Comparison of ENCODE assay signal across 23 cellular contexts in genomic region chr7:43307522-43307921, GRCh38.
"Had no signal": no experiment of that assay in that cellular context is flagged by ENCODE, and none has a peak within 500 bp of the region (broad histone marks: within the 10 kb centered on the region; RNA-seq: fewer than 3 reads in every experiment).

No MANE protein-coding gene starts in this region.

- H3K4me3 Mint-ChIP-seq: activated CD8-positive, alpha-beta T cell treated with anti-CD3 and anti-CD28 coated beads, Interleukin-2, amount 10 ng/mL, durations not matched to agents 7 days and 5 days; activated naive CD8-positive, alpha-beta T cell treated with anti-CD3 and anti-CD28 coated beads, Interleukin-2, amount 10 ng/mL, durations not matched to agents 7 days and 5 days; activated T-helper 17 cell treated with anti-CD3 and anti-CD28 coated beads, Interleukin-2, amount 50 U/mL, for 72 hours; dendritic cell treated with granulocyte-macrophage colony-stimulating factor and Interleukin-4, amounts not matched to agents 40 ng/mL and 50 ng/mL, for 4 days; natural killer cell had no signal

- H3K36me3 ChIP-seq: cardiac muscle cell, left lung, prostate gland, thyroid gland, upper lobe of right lung, WERI-Rb-1 had no signal

- H3K9me3 Mint-ChIP-seq: activated naive CD8-positive, alpha-beta T cell treated with anti-CD3 and anti-CD28 coated beads, Interleukin-2, amount 10 ng/mL, durations not matched to agents 7 days and 5 days; activated T-helper 17 cell treated with anti-CD3 and anti-CD28 coated beads, Interleukin-2, amount 50 U/mL, for 72 hours; dendritic cell treated with granulocyte-macrophage colony-stimulating factor and Interleukin-4, amounts not matched to agents 40 ng/mL and 50 ng/mL, for 4 days; natural killer cell had no signal

- H3K9me3 ChIP-seq: left lung, prostate gland, thyroid gland, upper lobe of right lung had no signal

- H3K27me3 ChIP-seq: cardiac muscle cell, thyroid gland, upper lobe of right lung had no signal

- DNase-seq: activated CD4-positive, alpha-beta T cell treated with anti-CD3 and anti-CD28 coated beads for 1 hour; activated CD4-positive, alpha-beta T cell treated with anti-CD3 and anti-CD28 coated beads, Interleukin-2, amount 50 U/mL, for 1 hour; activated CD8-positive, alpha-beta T cell treated with anti-CD3 and anti-CD28 coated beads, Interleukin-2, amount 10 ng/mL, durations not matched to agents 7 days and 5 days; activated naive CD4-positive, alpha-beta T cell; activated naive CD8-positive, alpha-beta T cell treated with anti-CD3 and anti-CD28 coated beads, Interleukin-2, amount 10 ng/mL, durations not matched to agents 7 days and 5 days; activated T-cell treated with anti-CD3 and anti-CD28 coated beads, Interleukin-2, amount 50 U/mL, for 1 hour; amygdala; effector CD4-positive, alpha-beta T cell; hippocampal formation; kidney glomerular epithelial cell; left lung; natural killer cell; stimulated activated CD4-positive, alpha-beta T cell treated with anti-CD3 and anti-CD28 coated beads, Interleukin-12 subunit alpha, Interleukin-12 subunit beta, amount 100 ng/mL, for 4 hours; stimulated activated CD4-positive, alpha-beta T cell treated with anti-CD3 and anti-CD28 coated beads, Interleukin-4, amount 100 ng/mL, for 4 hours; stimulated activated naive CD8-positive, alpha-beta T cell treated with anti-CD3 and anti-CD28 coated beads, Interleukin-15, Interleukin-2, amounts not matched to agents 100 U/mL and 50 U/mL, for 24 hours; thyroid gland; upper lobe of right lung; WERI-Rb-1 had no signal

- H3K4me1 Mint-ChIP-seq: activated naive CD8-positive, alpha-beta T cell treated with anti-CD3 and anti-CD28 coated beads, Interleukin-2, amount 10 ng/mL, durations not matched to agents 7 days and 5 days; natural killer cell had no signal

- H3K27ac ChIP-seq: cardiac muscle cell, left lung, prostate gland, thyroid gland, upper lobe of right lung, WERI-Rb-1 had no signal

- H3K36me3 Mint-ChIP-seq: activated naive CD8-positive, alpha-beta T cell treated with anti-CD3 and anti-CD28 coated beads, Interleukin-2, amount 10 ng/mL, durations not matched to agents 7 days and 5 days; natural killer cell had no signal

- ATAC-seq: activated CD8-positive, alpha-beta T cell treated with anti-CD3 and anti-CD28 coated beads, Interleukin-2, amount 10 ng/mL, durations not matched to agents 7 days and 5 days; activated T-helper 17 cell treated with anti-CD3 and anti-CD28 coated beads, Interleukin-2, amount 50 U/mL, for 72 hours; left lung; natural killer cell; stimulated activated naive CD8-positive, alpha-beta T cell treated with anti-CD3 and anti-CD28 coated beads, Interleukin-15, Interleukin-2, amounts not matched to agents 100 U/mL and 50 U/mL, for 24 hours; upper lobe of right lung had no signal

- H3K4me3 ChIP-seq: cardiac muscle cell, left lung, lung, prostate gland, thyroid gland, upper lobe of right lung had no signal

- H3K27ac Mint-ChIP-seq: activated CD8-positive, alpha-beta T cell treated with anti-CD3 and anti-CD28 coated beads, Interleukin-2, amount 10 ng/mL, durations not matched to agents 7 days and 5 days; activated naive CD8-positive, alpha-beta T cell treated with anti-CD3 and anti-CD28 coated beads, Interleukin-2, amount 10 ng/mL, durations not matched to agents 7 days and 5 days; activated T-helper 17 cell treated with anti-CD3 and anti-CD28 coated beads, Interleukin-2, amount 50 U/mL, for 72 hours; dendritic cell treated with granulocyte-macrophage colony-stimulating factor and Interleukin-4, amounts not matched to agents 40 ng/mL and 50 ng/mL, for 4 days; natural killer cell had no signal

- H3K4me1 ChIP-seq: left lung, prostate gland, thyroid gland, upper lobe of right lung had no signal
